In the genomic region with DNA sequence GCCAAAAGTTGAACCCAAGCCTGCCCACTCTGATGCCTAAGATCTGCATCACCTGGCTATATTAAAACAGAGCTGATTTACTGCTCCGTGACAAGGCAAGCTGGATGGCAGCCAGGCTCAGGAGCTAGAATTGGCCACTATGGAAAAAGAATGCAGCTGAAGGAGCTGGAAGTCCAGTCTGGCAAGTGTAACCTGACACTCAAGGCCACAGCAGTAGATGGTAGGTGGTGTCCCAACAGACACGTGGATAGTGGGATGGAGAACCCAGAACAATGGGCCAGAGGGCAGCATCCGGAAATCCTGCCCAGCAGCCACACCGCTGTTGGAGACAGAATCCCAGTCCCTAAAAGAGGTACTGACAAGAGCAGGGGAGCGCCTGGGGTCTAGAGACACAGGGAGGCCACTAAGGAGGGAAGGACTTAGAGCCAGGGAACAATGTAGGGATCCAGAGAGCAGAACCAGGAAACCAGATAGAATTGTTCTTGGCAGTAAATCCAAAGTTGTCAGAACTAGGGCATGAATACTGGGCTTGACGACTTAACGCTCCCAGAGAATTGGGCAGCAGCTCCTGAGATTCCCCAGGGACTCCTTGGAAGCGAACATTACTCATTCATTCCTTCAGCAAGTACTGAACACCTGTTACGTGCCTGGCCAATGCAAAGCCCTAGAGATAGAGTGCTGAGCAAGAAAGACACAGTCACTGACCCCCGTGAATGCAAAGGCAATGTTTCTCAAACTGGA, we compare ENCODE assay signal across 11 cellular contexts.
DNase-seq lines count a peak whose midpoint lies in the region; ATAC-seq and TF ChIP-seq lines count a peak whose summit lies in the region.
"Had no signal": no experiment of that assay in that cellular context is flagged by ENCODE, and none has a peak within 500 bp of the region (broad histone marks: within the 10 kb centered on the region; RNA-seq: fewer than 3 reads in every experiment).

No MANE protein-coding gene starts in this region.

- H3K27me3 ChIP-seq in foreskin keratinocyte (no peaks in the 10 kb centered on the region), stomach (no peaks in the 10 kb centered on the region)

- H3K4me1 ChIP-seq in foreskin keratinocyte: peaks cover 3% of the 10 kb centered on the region
- H3K4me1 ChIP-seq in stomach: peaks cover 0 to 22% (median 12%) of the 10 kb centered on the region in 4 donors

- H3K4me3 ChIP-seq in stomach: no peak overlapping the region
- H3K4me3 ChIP-seq: smooth muscle cell had no signal

- TF ChIP-seq CTCF in foreskin keratinocyte (conservative IDR thresholded peaks at IDR 0.05) (no peak), stomach (IDR thresholded peaks at IDR 0.05) (no peak)

- H3K36me3 ChIP-seq in stomach: no peaks in the 10 kb centered on the region

- no peak overlapping the region for H3K27ac ChIP-seq in foreskin keratinocyte
- no peak overlapping the region for H3K27ac ChIP-seq in stomach

- DNase-seq in NCI-H524 (lab: John Stamatoyannopoulos, UW) (peak; percentile 41 to 65), NCI-H524 treated with DMSO at 0.1 percent for 48 hours (lab: John Stamatoyannopoulos, UW) (no peak), SW480 (ENCODE audit: low spot score) (peak; percentile 13), foreskin keratinocyte (peak; percentile 13 to 52), stomach (peak; percentile 82)
- no peak for DNase-seq in NK-92 treated with Interleukin-12 subunit alpha and Interleukin-12 subunit beta, amount 100 ng/mL, for 24 hours (lab: John Stamatoyannopoulos, UW)
- DNase-seq: ACHN; activated CD4-positive, alpha-beta T cell treated with anti-CD3 and anti-CD28 coated beads for 1 hour had no signal

- intact Hi-C loops in stomach (cut with DNase I; ENCODE audit: low total_unique reads): no loop called here

- H3K9me3 ChIP-seq in stomach: peaks cover 0 to 13% (median 6%) of the 10 kb centered on the region in 4 donors

- 55 to 61% (median 57%) methylated on average over 10 of the region's 10 CpGs for WGBS in stomach, 5 donors

- no peak for TF ChIP-seq POLR2A in stomach (IDR thresholded peaks at IDR 0.05)

- no peak for TF ChIP-seq EP300 in stomach (IDR thresholded peaks at IDR 0.05)

- peak; percentile 9 for ATAC-seq in foreskin keratinocyte
- ATAC-seq in GM21447 (IDR thresholded peaks at IDR 0.05; ENCODE audit: unreplicated experiment): no peak
- ATAC-seq in GM21529 (IDR thresholded peaks at IDR 0.05; ENCODE audit: unreplicated experiment): no peak

Comparison
In these comparisons a context has a peak if more than half of its experiments do, and no peak if none do; other contexts are left out.
1. DNase-seq: peak in NCI-H524 (2 of 2), SW480 (single experiment), foreskin keratinocyte (2 of 2) and stomach (single experiment); none in NCI-H524 treated with DMSO at 0.1 percent for 48 hours (single experiment) and NK-92 treated with Interleukin-12 subunit alpha and Interleukin-12 subunit beta, amount 100 ng/mL, for 24 hours (single experiment).